Comparison of ENCODE assay signal across 35 cellular contexts in genomic region chr1:160052943-160053342, GRCh38. TPM values are rescaled to one million over a fixed set of nuclear protein-coding genes. Genes with fewer than 3 reads are reported as not detected.
"Had no signal": no experiment of that assay in that cellular context is flagged by ENCODE, and none has a peak within 500 bp of the region (broad histone marks: within the 10 kb centered on the region; RNA-seq: fewer than 3 reads in every experiment).

No MANE protein-coding gene starts in this region.

- FAIRE-seq: endothelial cell of umbilical vein, islet of Langerhans, pancreas had no signal

- H3K79me2 ChIP-seq: hepatocyte had no signal

- H3K9me3 ChIP-seq: colonic mucosa, esophagus muscularis mucosa, gastroesophageal sphincter, heart left ventricle, neutrophil, pancreas, transverse colon, vagina had no signal

- H3K9me3 Mint-ChIP-seq: dendritic cell treated with granulocyte-macrophage colony-stimulating factor and Interleukin-4, amounts not matched to agents 40 ng/mL and 50 ng/mL, for 4 days; nephron; stimulated activated effector memory CD8-positive, alpha-beta T cell treated with anti-CD3 and anti-CD28 coated beads, Interleukin-12 subunit alpha, Interleukin-12 subunit beta, amount 100 ng/mL, for 72 hours had no signal

- ATAC-seq: foreskin keratinocyte; gastroesophageal sphincter; heart left ventricle; left lobe of liver; naive thymus-derived CD4-positive, alpha-beta T cell; pancreas; stimulated activated effector memory CD8-positive, alpha-beta T cell treated with anti-CD3 and anti-CD28 coated beads, Interleukin-12 subunit alpha, Interleukin-12 subunit beta, amount 100 ng/mL, for 72 hours; stimulated activated naive CD8-positive, alpha-beta T cell treated with anti-CD3 and anti-CD28 coated beads, Interleukin-15, Interleukin-2, amounts not matched to agents 100 U/mL and 50 U/mL, for 24 hours had no signal

- H3K4me1 ChIP-seq: colonic mucosa, esophagus muscularis mucosa, foreskin keratinocyte, gastroesophageal sphincter, heart left ventricle, pancreas, transverse colon, vagina had no signal

- H3K4me3 Mint-ChIP-seq: dendritic cell treated with granulocyte-macrophage colony-stimulating factor and Interleukin-4, amounts not matched to agents 40 ng/mL and 50 ng/mL, for 4 days; naive thymus-derived CD4-positive, alpha-beta T cell; nephron; stimulated activated effector memory CD8-positive, alpha-beta T cell treated with anti-CD3 and anti-CD28 coated beads, Interleukin-12 subunit alpha, Interleukin-12 subunit beta, amount 100 ng/mL, for 72 hours had no signal

- H3K27ac Mint-ChIP-seq: dendritic cell treated with granulocyte-macrophage colony-stimulating factor and Interleukin-4, amounts not matched to agents 40 ng/mL and 50 ng/mL, for 4 days; naive thymus-derived CD4-positive, alpha-beta T cell; progenitor cell of endocrine pancreas; stimulated activated effector memory CD8-positive, alpha-beta T cell treated with anti-CD3 and anti-CD28 coated beads, Interleukin-12 subunit alpha, Interleukin-12 subunit beta, amount 100 ng/mL, for 72 hours had no signal

- H3K36me3 ChIP-seq: colonic mucosa, esophagus muscularis mucosa, gastroesophageal sphincter, heart left ventricle, neutrophil, pancreas, transverse colon, vagina had no signal

- H3K36me3 Mint-ChIP-seq: stimulated activated effector memory CD8-positive, alpha-beta T cell treated with anti-CD3 and anti-CD28 coated beads, Interleukin-12 subunit alpha, Interleukin-12 subunit beta, amount 100 ng/mL, for 72 hours had no signal

- H2AFZ ChIP-seq: hepatocyte had no signal

- DNase-seq: central memory CD4-positive, alpha-beta T cell; colonic mucosa; effector memory CD4-positive, alpha-beta T cell; foreskin keratinocyte; heart left ventricle; kidney glomerular epithelial cell; mesendoderm; midbrain; naive thymus-derived CD4-positive, alpha-beta T cell; pancreas; stimulated activated CD4-positive, alpha-beta T cell treated with anti-CD3 and anti-CD28 coated beads, Interleukin-12 subunit alpha, Interleukin-12 subunit beta, amount 100 ng/mL, for 4 hours; stimulated activated CD4-positive, alpha-beta T cell treated with anti-CD3 and anti-CD28 coated beads, Interleukin-1b, Interleukin-23, amount 100 ng/mL, for 48 hours; stimulated activated CD4-positive, alpha-beta T cell treated with anti-CD3 and anti-CD28 coated beads, Interleukin-4, amount 100 ng/mL, for 24 hours; stimulated activated naive CD8-positive, alpha-beta T cell treated with anti-CD3 and anti-CD28 coated beads, Interleukin-15, Interleukin-2, amounts not matched to agents 100 U/mL and 50 U/mL, for 24 hours; transverse colon had no signal

- H3K27me3 ChIP-seq: colonic mucosa, pancreas, vagina had no signal

- H3K27ac ChIP-seq: colonic mucosa, esophagus muscularis mucosa, foreskin keratinocyte, gastroesophageal sphincter, heart left ventricle, hepatocyte, neutrophil, pancreas, transverse colon, vagina had no signal

- H3K4me3 ChIP-seq: colonic mucosa, esophagus muscularis mucosa, gastroesophageal sphincter, heart left ventricle, hepatocyte, lung, pancreas, smooth muscle cell, transverse colon, vagina had no signal

- H3K4me2 ChIP-seq: hepatocyte, smooth muscle cell had no signal

- H3K4me1 Mint-ChIP-seq: stimulated activated effector memory CD8-positive, alpha-beta T cell treated with anti-CD3 and anti-CD28 coated beads, Interleukin-12 subunit alpha, Interleukin-12 subunit beta, amount 100 ng/mL, for 72 hours had no signal

RNA-seq across cellular contexts. Expression of gene KCNJ10, which starts 17.0 kb away (rescaled TPM):
- total RNA-seq: endothelial cell of umbilical vein, epithelial cell of proximal tubule, fibroblast of lung, foreskin keratinocyte, gastroesophageal sphincter, hepatocyte, mucosa of gallbladder, omental fat pad, smooth muscle cell, transverse colon, ureter, vagina had no signal
- polyA plus RNA-seq: endothelial cell of umbilical vein, fibroblast of lung, foreskin keratinocyte, hepatocyte, smooth muscle cell had no signal

RNA-seq across cellular contexts. Expression of gene KCNJ9, which starts 28.4 kb away (rescaled TPM):
- total RNA-seq: endothelial cell of umbilical vein; epithelial cell of proximal tubule; esophagus muscularis mucosa; foreskin keratinocyte; gastroesophageal sphincter; hepatocyte; left lobe of liver; liver; lung; mucosa of gallbladder; naive thymus-derived CD4-positive, alpha-beta T cell; omental fat pad; pancreas; progenitor cell of endocrine pancreas; smooth muscle cell; ureter; vagina had no signal
- polyA plus RNA-seq: endothelial cell of umbilical vein, fibroblast of lung, foreskin keratinocyte, hepatocyte, liver, lung, smooth muscle cell had no signal
